12 cellular contexts compared by ENCODE assay signal in genomic region chr7:92142791-92143190, GRCh38. TPM values are rescaled to one million over a fixed set of nuclear protein-coding genes. Genes with fewer than 3 reads are reported as not detected.
"Had no signal": no experiment of that assay in that cellular context is flagged by ENCODE, and none has a peak within 500 bp of the region (broad histone marks: within the 10 kb centered on the region; RNA-seq: fewer than 3 reads in every experiment).

No MANE protein-coding gene starts in this region.

RNA-seq across cellular contexts. Expression of gene LRRD1, which starts 36.2 kb away (rescaled TPM):
- total RNA-seq: activated naive CD4-positive, alpha-beta T cell treated with anti-CD3 and anti-CD28 coated beads for 36 hours; activated naive CD4-positive, alpha-beta T cell treated with anti-CD3 and anti-CD28 coated beads, Interleukin-2, amount 50 U/mL, for 72 hours; activated naive CD8-positive, alpha-beta T cell treated with anti-CD3 and anti-CD28 coated beads, Interleukin-2, amount 10 ng/mL, durations not matched to agents 7 days and 5 days; activated T-cell treated with anti-CD3 and anti-CD28 coated beads, Interleukin-2, amount 50 U/mL, for 4 hours; activated T-cell treated with anti-CD3 and anti-CD28 coated beads, Interleukin-2, amount 50 U/mL, for 72 hours; activated T-helper 1 cell treated with anti-CD3 and anti-CD28 coated beads, Interleukin-12 subunit alpha, Interleukin-12 subunit beta, Interleukin-2, Interleukin-4 antibody, amounts not matched to agents 30 ng/mL and 10 ng/mL and 1 ng/mL, durations not matched to agents 14 hours and 24 hours and 36 hours; ascending aorta; body of pancreas; bronchial epithelial cell had no signal
- polyA plus RNA-seq: adipose tissue, aorta, cardiac muscle cell had no signal
